In genomic region chr9:24035816-24036215, GRCh38 we compare ENCODE assay signal across 12 cellular contexts.
A peak's percentile ranks its signal among the peaks of the same experiment; 100 is the strongest.
DNase-seq lines count a peak whose midpoint lies in the region; ATAC-seq and TF ChIP-seq lines count a peak whose summit lies in the region.
"Had no signal": no experiment of that assay in that cellular context is flagged by ENCODE, and none has a peak within 500 bp of the region (broad histone marks: within the 10 kb centered on the region; RNA-seq: fewer than 3 reads in every experiment).

No MANE protein-coding gene starts in this region.

- in situ Hi-C loops in brain microvascular endothelial cell (cut with HindIII; ENCODE audit: low pct_ligation_motif_present, low sequenced_read_pairs) = no loop called here

- H3K27ac ChIP-seq in HUES64 (ENCODE audit: low read depth, low read length) = peak overlapping the region; percentile 62
- no peak overlapping the region for H3K27ac ChIP-seq in brain microvascular endothelial cell
- H3K27ac ChIP-seq: Peyer's patch had no signal

- no peak overlapping the region for H3K9ac ChIP-seq in HUES64 (ENCODE audit: low read depth, low read length)

- peaks cover 34% of the 10 kb centered on the region for H3K4me1 ChIP-seq in HUES64 (ENCODE audit: insufficient read depth, low read length)
- H3K4me1 ChIP-seq: Peyer's patch had no signal

- TF ChIP-seq CTCF in brain microvascular endothelial cell (IDR thresholded peaks at IDR 0.05; ENCODE audit: low read depth, low read length, missing control alignments) = no peak

- peak; percentile 77 for DNase-seq in DMS 273 treated with DMSO at 0.1 percent for 48 hours (lab: John Stamatoyannopoulos, UW)
- peak; percentile 64 for DNase-seq in NCI-H82 (lab: John Stamatoyannopoulos, UW)
- DNase-seq in cerebellar cortex (ENCODE audit: low spot score) = peak; percentile 67
- DNase-seq in OCI-M2 (lab: John Stamatoyannopoulos, UW; ENCODE audit: unreplicated experiment) = no peak
- no peak for DNase-seq in NCI-H1092 (lab: John Stamatoyannopoulos, UW)
- no peak for DNase-seq in brain microvascular endothelial cell
- DNase-seq: NCI-H2029, Peyer's patch had no signal

- H3K36me3 ChIP-seq in HUES64 (ENCODE audit: insufficient read depth, low read length) = no peaks in the 10 kb centered on the region
- H3K36me3 ChIP-seq in brain microvascular endothelial cell (replicated peaks) = no peaks in the 10 kb centered on the region
- H3K36me3 ChIP-seq: HAP-1, Peyer's patch had no signal

- H3K27me3 ChIP-seq in HUES64 (ENCODE audit: insufficient read depth, low read length) = no peaks in the 10 kb centered on the region
- H3K27me3 ChIP-seq in brain microvascular endothelial cell (replicated peaks) = no peaks in the 10 kb centered on the region
- H3K27me3 ChIP-seq: Peyer's patch had no signal

- ATAC-seq in GM18498 (IDR thresholded peaks at IDR 0.05; ENCODE audit: unreplicated experiment) = no peak
- ATAC-seq: Right ventricle myocardium inferior had no signal

- H3K9me3 ChIP-seq in HUES64 (ENCODE audit: insufficient read depth, low read depth, low read length) = no peaks in the 10 kb centered on the region
- H3K9me3 ChIP-seq: HAP-1, Peyer's patch had no signal

- H3K4me3 ChIP-seq in HUES64 (ENCODE audit: low read length) (no peak overlapping the region), brain microvascular endothelial cell (ENCODE audit: low read depth, low read length) (no peak overlapping the region)
- H3K4me3 ChIP-seq: HAP-1, Peyer's patch had no signal

Comparison
In these comparisons a context has a peak if more than half of its experiments do, and no peak if none do; other contexts are left out.
1. DNase-seq: peak in DMS 273 treated with DMSO at 0.1 percent for 48 hours (single experiment), NCI-H82 (single experiment) and cerebellar cortex (single experiment); none in OCI-M2 (single experiment), NCI-H1092 (single experiment) and brain microvascular endothelial cell (single experiment).